Comparison of ENCODE assay signal across 9 cellular contexts in genomic region chrX:100895365-100896075, GRCh38. TPM values are rescaled to one million over a fixed set of nuclear protein-coding genes. Genes with fewer than 3 reads are reported as not detected.
DNase-seq lines count a peak whose midpoint lies in the region; ATAC-seq and TF ChIP-seq lines count a peak whose summit lies in the region.
"Had no signal": no experiment of that assay in that cellular context is flagged by ENCODE, and none has a peak within 500 bp of the region (broad histone marks: within the 10 kb centered on the region; RNA-seq: fewer than 3 reads in every experiment).

No MANE protein-coding gene starts in this region.

- no peaks in the 10 kb centered on the region for H3K4me1 ChIP-seq in HAP-1
- no peaks in the 10 kb centered on the region for H3K4me1 ChIP-seq in mucosa of descending colon (ENCODE audit: low read depth)

- TF ChIP-seq CTCF in brain (conservative IDR thresholded peaks at IDR 0.05) = peak; percentile 54 to 66
- no peak for TF ChIP-seq CTCF in mucosa of descending colon (IDR thresholded peaks at IDR 0.05)

- H3K36me3 ChIP-seq in HAP-1 (replicated peaks) (no peaks in the 10 kb centered on the region), mucosa of descending colon (ENCODE audit: low read depth) (no peaks in the 10 kb centered on the region)

- ATAC-seq in activated CD8-positive, alpha-beta memory T cell treated with anti-CD3 and anti-CD28 coated beads, Interleukin-2, amount 10 ng/mL, durations not matched to agents 7 days and 5 days = no peak
- ATAC-seq in mucosa of descending colon = peak; percentile 84
- no peak for ATAC-seq in HG02571 (IDR thresholded peaks at IDR 0.05; ENCODE audit: unreplicated experiment)
- no peak for ATAC-seq in HG02840 (IDR thresholded peaks at IDR 0.05; ENCODE audit: low FRiP score, unreplicated experiment)

- no peaks in the 10 kb centered on the region for H3K9me3 Mint-ChIP-seq in activated CD8-positive, alpha-beta memory T cell treated with anti-CD3 and anti-CD28 coated beads, Interleukin-2, amount 10 ng/mL, durations not matched to agents 7 days and 5 days (ENCODE audit: low read depth)
- peaks cover 0 to 7% (median 0%) of the 10 kb centered on the region in 5 experiments for H3K9me3 Mint-ChIP-seq in brain
- H3K9me3 Mint-ChIP-seq: activated naive CD8-positive, alpha-beta T cell treated with anti-CD3 and anti-CD28 coated beads, Interleukin-2, amount 10 ng/mL, durations not matched to agents 7 days and 5 days had no signal

- CTCF ChIA-PET in activated CD8-positive, alpha-beta memory T cell treated with anti-CD3 and anti-CD28 coated beads, Interleukin-2, amount 10 ng/mL, durations not matched to agents 7 days and 5 days (lab: Charles Lee) = interaction anchor here (0.7 to 1.0 kb wide), 2 partner anchors 44 to 49 kb away, joined by 3 read pairs; no protein-coding TSS in a partner anchor

- H3K9me3 ChIP-seq in HAP-1 = no peaks in the 10 kb centered on the region
- no peaks in the 10 kb centered on the region for H3K9me3 ChIP-seq in mucosa of descending colon

- H3K36me3 Mint-ChIP-seq in activated CD8-positive, alpha-beta memory T cell treated with anti-CD3 and anti-CD28 coated beads, Interleukin-2, amount 10 ng/mL, durations not matched to agents 7 days and 5 days = no peaks in the 10 kb centered on the region
- H3K36me3 Mint-ChIP-seq in brain = no peaks in the 10 kb centered on the region
- H3K36me3 Mint-ChIP-seq: activated naive CD8-positive, alpha-beta T cell treated with anti-CD3 and anti-CD28 coated beads, Interleukin-2, amount 10 ng/mL, durations not matched to agents 7 days and 5 days had no signal

- no peaks in the 10 kb centered on the region for H3K27me3 Mint-ChIP-seq in activated CD8-positive, alpha-beta memory T cell treated with anti-CD3 and anti-CD28 coated beads, Interleukin-2, amount 10 ng/mL, durations not matched to agents 7 days and 5 days
- H3K27me3 Mint-ChIP-seq in brain = no peaks in the 10 kb centered on the region
- H3K27me3 Mint-ChIP-seq: activated naive CD8-positive, alpha-beta T cell treated with anti-CD3 and anti-CD28 coated beads, Interleukin-2, amount 10 ng/mL, durations not matched to agents 7 days and 5 days had no signal

- intact Hi-C loops in mucosa of descending colon (cut with DNase I, micrococcal nuclease) = no loop called here

- no peaks in the 10 kb centered on the region for H3K4me1 Mint-ChIP-seq in activated CD8-positive, alpha-beta memory T cell treated with anti-CD3 and anti-CD28 coated beads, Interleukin-2, amount 10 ng/mL, durations not matched to agents 7 days and 5 days
- H3K4me1 Mint-ChIP-seq in brain = no peaks in the 10 kb centered on the region
- H3K4me1 Mint-ChIP-seq: activated naive CD8-positive, alpha-beta T cell treated with anti-CD3 and anti-CD28 coated beads, Interleukin-2, amount 10 ng/mL, durations not matched to agents 7 days and 5 days had no signal

- no peak overlapping the region for H3K4me3 Mint-ChIP-seq in activated CD8-positive, alpha-beta memory T cell treated with anti-CD3 and anti-CD28 coated beads, Interleukin-2, amount 10 ng/mL, durations not matched to agents 7 days and 5 days
- H3K4me3 Mint-ChIP-seq in brain = no peak overlapping the region
- H3K4me3 Mint-ChIP-seq: activated naive CD8-positive, alpha-beta T cell treated with anti-CD3 and anti-CD28 coated beads, Interleukin-2, amount 10 ng/mL, durations not matched to agents 7 days and 5 days had no signal

- H3K27me3 ChIP-seq in HAP-1 (ENCODE audit: low read depth) = peaks cover 3% of the 10 kb centered on the region; the same call in 1 of the 2 replicates

- H3K27ac Mint-ChIP-seq in activated CD8-positive, alpha-beta memory T cell treated with anti-CD3 and anti-CD28 coated beads, Interleukin-2, amount 10 ng/mL, durations not matched to agents 7 days and 5 days = no peak overlapping the region
- no peak overlapping the region for H3K27ac Mint-ChIP-seq in brain
- H3K27ac Mint-ChIP-seq: activated naive CD8-positive, alpha-beta T cell treated with anti-CD3 and anti-CD28 coated beads, Interleukin-2, amount 10 ng/mL, durations not matched to agents 7 days and 5 days had no signal

- H3K4me3 ChIP-seq in HAP-1 (no peak overlapping the region), mucosa of descending colon (no peak overlapping the region)

- in situ Hi-C loops in HAP-1 (cut with MboI; ENCODE audit: low sequenced_read_pairs) = no loop called here

- peak; percentile 42 for DNase-seq in activated CD8-positive, alpha-beta memory T cell treated with anti-CD3 and anti-CD28 coated beads, Interleukin-2, amount 10 ng/mL, durations not matched to agents 7 days and 5 days
- DNase-seq in activated CD8-positive, alpha-beta memory T cell treated with anti-CD3 and anti-CD28 coated beads, Interleukin-2, amount 50 U/mL, for 4 hours = no peak
- DNase-seq in HAP-1 (ENCODE audit: low spot score in 2 of 2) = peak; percentile 14 to 49
- DNase-seq in NCI-H345 treated with DMSO at 0.1 percent for 48 hours (lab: John Stamatoyannopoulos, UW; ENCODE audit: unreplicated experiment) = peak; percentile 47
- DNase-seq in mucosa of descending colon = peak in 2 of 3 donors; percentile 31 to 36
- DNase-seq: activated naive CD8-positive, alpha-beta T cell treated with anti-CD3 and anti-CD28 coated beads, Interleukin-2, amount 10 ng/mL, durations not matched to agents 7 days and 5 days had no signal

RNA-seq across cellular contexts. Expression of gene NOX1, which starts 21.4 kb away (rescaled TPM):
- not detected for total RNA-seq in activated CD8-positive, alpha-beta memory T cell treated with anti-CD3 and anti-CD28 coated beads, Interleukin-2, amount 10 ng/mL, durations not matched to agents 7 days and 5 days
- not detected for polyA plus RNA-seq in brain (ENCODE audit: insufficient read depth, low read depth, low replicate concordance)
- 100 to 1,000 TPM in 1 of 3 donors, 10 to 100 TPM in 2; 27.8 to 109 (median 96.7) TPM for total RNA-seq in mucosa of descending colon
- total RNA-seq: activated naive CD8-positive, alpha-beta T cell treated with anti-CD3 and anti-CD28 coated beads, Interleukin-2, amount 10 ng/mL, durations not matched to agents 7 days and 5 days had no signal

RNA-seq across cellular contexts. Expression of gene XKRX, which starts 33.2 kb away (rescaled TPM):
- total RNA-seq in activated CD8-positive, alpha-beta memory T cell treated with anti-CD3 and anti-CD28 coated beads, Interleukin-2, amount 10 ng/mL, durations not matched to agents 7 days and 5 days = under 1 TPM in 1 of 2 experiments, not detected in 1; 0.12 TPM
- polyA plus RNA-seq in brain (ENCODE audit: insufficient read depth, low read depth, low replicate concordance) = not detected
- 1 to 10 TPM in 2 of 3 donors, under 1 TPM in 1; 0.73 to 3.4 (median 3.3) TPM for total RNA-seq in mucosa of descending colon

Comparison
In these comparisons a context has a peak if more than half of its experiments do, and no peak if none do; other contexts are left out.
1. RNA of gene NOX1, which starts 21.4 kb away (total RNA-seq): 27.8 to 109 TPM in mucosa of descending colon; not detected in activated CD8-positive, alpha-beta memory T cell treated with anti-CD3 and anti-CD28 coated beads, Interleukin-2, amount 10 ng/mL, durations not matched to agents 7 days and 5 days; every median in the first group is over 10 times any median in the second.